Comparison of ENCODE assay signal across 1 cellular context in the genomic region with DNA sequence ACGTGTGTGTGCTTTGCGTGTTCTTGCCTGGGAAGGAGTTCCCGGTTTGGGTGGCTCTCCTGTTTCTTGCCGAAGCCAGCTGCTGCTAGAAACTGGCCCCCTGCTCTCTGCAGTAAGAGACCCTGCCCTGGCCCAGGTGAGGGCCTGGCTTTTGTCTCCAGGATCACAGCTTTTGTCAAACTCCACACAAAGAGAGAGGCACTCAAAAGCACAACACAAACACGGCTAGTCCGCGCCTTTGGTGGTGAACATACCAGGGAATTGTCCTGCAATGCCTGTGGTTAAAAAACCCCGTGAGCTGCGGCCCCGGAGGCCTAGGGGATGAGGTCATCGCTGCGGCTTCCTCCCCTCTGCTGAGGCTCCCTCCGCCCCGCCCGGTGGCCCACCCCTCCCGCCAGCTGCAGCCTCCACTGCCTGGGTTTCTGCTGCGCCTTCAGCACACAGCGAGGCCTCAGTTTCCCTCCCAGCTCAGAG.
TF ChIP-seq lines count a peak whose summit lies in the region.

No MANE protein-coding gene starts in this region.

TF ChIP-seq in HepG2, 621 proteins besides CTCF, POLR2A, EP300 and RAD21 (continued from another document):
- 0 out of 2 replicates have a peak, but pooled peaks have one; percentile 23 for TF ChIP-seq FOXA3 (CRISPR knock-in tag; IDR thresholded peaks at IDR 0.05)
- TF ChIP-seq, protein P1, sequence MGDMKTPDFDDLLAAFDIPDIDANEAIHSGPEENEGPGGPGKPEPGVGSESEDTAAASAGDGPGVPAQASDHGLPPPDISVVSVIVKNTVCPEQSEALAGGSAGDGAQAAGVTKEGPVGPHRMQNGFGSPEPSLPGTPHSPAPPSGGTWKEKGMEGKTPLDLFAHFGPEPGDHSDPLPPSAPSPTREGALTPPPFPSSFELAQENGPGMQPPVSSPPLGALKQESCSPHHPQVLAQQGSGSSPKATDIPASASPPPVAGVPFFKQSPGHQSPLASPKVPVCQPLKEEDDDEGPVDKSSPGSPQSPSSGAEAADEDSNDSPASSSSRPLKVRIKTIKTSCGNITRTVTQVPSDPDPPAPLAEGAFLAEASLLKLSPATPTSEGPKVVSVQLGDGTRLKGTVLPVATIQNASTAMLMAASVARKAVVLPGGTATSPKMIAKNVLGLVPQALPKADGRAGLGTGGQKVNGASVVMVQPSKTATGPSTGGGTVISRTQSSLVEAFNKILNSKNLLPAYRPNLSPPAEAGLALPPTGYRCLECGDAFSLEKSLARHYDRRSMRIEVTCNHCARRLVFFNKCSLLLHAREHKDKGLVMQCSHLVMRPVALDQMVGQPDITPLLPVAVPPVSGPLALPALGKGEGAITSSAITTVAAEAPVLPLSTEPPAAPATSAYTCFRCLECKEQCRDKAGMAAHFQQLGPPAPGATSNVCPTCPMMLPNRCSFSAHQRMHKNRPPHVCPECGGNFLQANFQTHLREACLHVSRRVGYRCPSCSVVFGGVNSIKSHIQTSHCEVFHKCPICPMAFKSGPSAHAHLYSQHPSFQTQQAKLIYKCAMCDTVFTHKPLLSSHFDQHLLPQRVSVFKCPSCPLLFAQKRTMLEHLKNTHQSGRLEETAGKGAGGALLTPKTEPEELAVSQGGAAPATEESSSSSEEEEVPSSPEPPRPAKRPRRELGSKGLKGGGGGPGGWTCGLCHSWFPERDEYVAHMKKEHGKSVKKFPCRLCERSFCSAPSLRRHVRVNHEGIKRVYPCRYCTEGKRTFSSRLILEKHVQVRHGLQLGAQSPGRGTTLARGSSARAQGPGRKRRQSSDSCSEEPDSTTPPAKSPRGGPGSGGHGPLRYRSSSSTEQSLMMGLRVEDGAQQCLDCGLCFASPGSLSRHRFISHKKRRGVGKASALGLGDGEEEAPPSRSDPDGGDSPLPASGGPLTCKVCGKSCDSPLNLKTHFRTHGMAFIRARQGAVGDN (CRISPR knock-in tag; IDR thresholded peaks at IDR 0.05), result peak; percentile 53
TF ChIP-seq in HepG2: peak in this region for 48.
